ENCODE assay signal across 9 cellular contexts in the genomic region with DNA sequence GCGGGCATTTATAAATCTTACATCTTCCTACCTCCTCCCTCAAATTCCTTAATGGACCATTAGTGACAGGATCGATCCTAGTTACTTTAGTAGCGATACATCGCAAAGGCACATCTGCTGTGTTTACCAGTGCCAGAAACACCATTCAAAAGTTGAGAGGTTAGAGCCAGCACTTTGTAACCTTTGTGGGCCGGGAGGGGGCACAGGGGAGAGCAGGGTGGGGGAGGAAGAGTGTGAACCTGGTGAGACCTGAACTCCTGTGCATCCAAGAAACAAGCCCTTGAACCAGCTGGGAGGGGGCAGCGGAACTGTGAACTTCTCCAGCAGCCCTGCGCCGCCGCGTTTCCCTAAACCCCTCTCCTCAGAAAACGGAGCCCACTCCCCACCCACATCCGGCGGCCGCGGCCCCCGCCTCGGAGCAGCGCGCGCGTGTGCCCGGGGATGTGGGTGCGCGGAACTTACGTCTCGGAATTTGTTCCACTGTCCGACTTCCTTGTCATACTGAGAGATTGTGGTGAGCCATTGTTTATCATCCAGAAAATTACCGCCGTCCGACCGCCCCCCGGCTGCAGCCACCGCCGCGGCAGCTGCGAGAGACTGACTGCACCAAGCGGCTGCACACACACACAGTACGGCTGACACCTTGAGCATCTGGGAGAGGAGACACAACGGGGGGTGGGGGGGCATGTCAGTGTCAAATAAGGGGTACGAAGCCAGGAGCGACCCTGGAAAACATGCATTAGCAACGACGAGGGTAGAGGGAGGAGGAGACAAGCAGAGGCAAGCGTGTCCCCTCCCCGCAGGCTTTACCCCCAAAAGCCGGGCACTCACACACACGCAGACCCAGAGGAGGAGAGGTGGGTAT. TPM values are rescaled to one million over a fixed set of nuclear protein-coding genes. Genes with fewer than 3 reads are reported as not detected.
DNase-seq lines count a peak whose midpoint lies in the region; ATAC-seq and TF ChIP-seq lines count a peak whose summit lies in the region.
"Had no signal": no experiment of that assay in that cellular context is flagged by ENCODE, and none has a peak within 500 bp of the region (broad histone marks: within the 10 kb centered on the region; RNA-seq: fewer than 3 reads in every experiment).

No MANE protein-coding gene starts in this region.

- peak; percentile 37 for DNase-seq in GM13977 (ENCODE audit: low spot score)
- peak; percentile 17 for DNase-seq in left ventricle myocardium superior
- DNase-seq in retina: peak; percentile 89
- no peak for DNase-seq in NCI-H1048 (lab: John Stamatoyannopoulos, UW)
- no peak for DNase-seq in NCI-H345 (lab: John Stamatoyannopoulos, UW)

- peak; percentile 68 for ATAC-seq in HG02981 (IDR thresholded peaks at IDR 0.05; ENCODE audit: unreplicated experiment)
- ATAC-seq in left ventricle myocardium superior: peak; percentile 45
- no peak for ATAC-seq in GM21515 (IDR thresholded peaks at IDR 0.05; ENCODE audit: unreplicated experiment)

- intact Hi-C loops in left ventricle myocardium superior (cut with micrococcal nuclease): no loop called here

- peak overlapping the region; percentile 59 for H3K27ac ChIP-seq in VCaP

- in situ Hi-C loops in GM13977 (cut with MboI; ENCODE audit: low pct_unique_long_range_greater_than_20kb, low sequenced_read_pairs, unreplicated experiment): no loop called here

- no peak for TF ChIP-seq CTCF in GM13977 (IDR thresholded peaks at IDR 0.05; ENCODE audit: extremely low read depth, insufficient read depth, missing control alignments)
- TF ChIP-seq CTCF in VCaP (conservative IDR thresholded peaks at IDR 0.05): 0 out of 2 replicates have a peak, but pooled peaks have one; percentile 16

RNA-seq across cellular contexts. Expression of a gene that starts 0.5 kb away (rescaled TPM):
- total RNA-seq in left ventricle myocardium superior: 1.1 TPM
- total RNA-seq: SK-MEL-5 had no signal

Comparison
In these comparisons a context has a peak if more than half of its experiments do, and no peak if none do; other contexts are left out.
1. DNase-seq: peak in GM13977 (single experiment), left ventricle myocardium superior (single experiment) and retina (single experiment); none in NCI-H1048 (single experiment) and NCI-H345 (single experiment).